2 cellular contexts compared by ENCODE assay signal in the genomic region with DNA sequence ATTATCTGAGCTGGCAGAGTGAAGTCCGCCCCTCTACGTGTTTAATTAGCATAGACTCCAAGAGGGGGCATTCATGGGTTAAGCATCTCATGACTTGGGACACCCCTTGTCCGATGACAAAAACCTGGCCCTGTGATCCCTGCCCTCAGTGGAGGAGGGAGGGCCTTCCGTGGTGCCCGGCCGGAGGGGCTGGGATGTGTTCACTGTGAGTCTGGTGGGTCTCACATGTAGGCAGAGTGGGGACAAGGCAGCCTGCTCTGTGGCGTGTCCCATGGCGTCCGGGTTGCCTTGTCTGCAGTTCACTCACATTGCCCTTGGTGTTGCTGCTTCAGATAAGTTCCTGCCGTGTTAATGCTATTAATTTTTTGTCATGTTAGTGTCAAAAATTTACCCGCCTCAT.
TF ChIP-seq lines count a peak whose summit lies in the region.

No MANE protein-coding gene starts in this region.

TF ChIP-seq in GM23338, 12 proteins besides CTCF, POLR2A, EP300 and RAD21 (continues in another document):
- TF ChIP-seq, protein P1, sequence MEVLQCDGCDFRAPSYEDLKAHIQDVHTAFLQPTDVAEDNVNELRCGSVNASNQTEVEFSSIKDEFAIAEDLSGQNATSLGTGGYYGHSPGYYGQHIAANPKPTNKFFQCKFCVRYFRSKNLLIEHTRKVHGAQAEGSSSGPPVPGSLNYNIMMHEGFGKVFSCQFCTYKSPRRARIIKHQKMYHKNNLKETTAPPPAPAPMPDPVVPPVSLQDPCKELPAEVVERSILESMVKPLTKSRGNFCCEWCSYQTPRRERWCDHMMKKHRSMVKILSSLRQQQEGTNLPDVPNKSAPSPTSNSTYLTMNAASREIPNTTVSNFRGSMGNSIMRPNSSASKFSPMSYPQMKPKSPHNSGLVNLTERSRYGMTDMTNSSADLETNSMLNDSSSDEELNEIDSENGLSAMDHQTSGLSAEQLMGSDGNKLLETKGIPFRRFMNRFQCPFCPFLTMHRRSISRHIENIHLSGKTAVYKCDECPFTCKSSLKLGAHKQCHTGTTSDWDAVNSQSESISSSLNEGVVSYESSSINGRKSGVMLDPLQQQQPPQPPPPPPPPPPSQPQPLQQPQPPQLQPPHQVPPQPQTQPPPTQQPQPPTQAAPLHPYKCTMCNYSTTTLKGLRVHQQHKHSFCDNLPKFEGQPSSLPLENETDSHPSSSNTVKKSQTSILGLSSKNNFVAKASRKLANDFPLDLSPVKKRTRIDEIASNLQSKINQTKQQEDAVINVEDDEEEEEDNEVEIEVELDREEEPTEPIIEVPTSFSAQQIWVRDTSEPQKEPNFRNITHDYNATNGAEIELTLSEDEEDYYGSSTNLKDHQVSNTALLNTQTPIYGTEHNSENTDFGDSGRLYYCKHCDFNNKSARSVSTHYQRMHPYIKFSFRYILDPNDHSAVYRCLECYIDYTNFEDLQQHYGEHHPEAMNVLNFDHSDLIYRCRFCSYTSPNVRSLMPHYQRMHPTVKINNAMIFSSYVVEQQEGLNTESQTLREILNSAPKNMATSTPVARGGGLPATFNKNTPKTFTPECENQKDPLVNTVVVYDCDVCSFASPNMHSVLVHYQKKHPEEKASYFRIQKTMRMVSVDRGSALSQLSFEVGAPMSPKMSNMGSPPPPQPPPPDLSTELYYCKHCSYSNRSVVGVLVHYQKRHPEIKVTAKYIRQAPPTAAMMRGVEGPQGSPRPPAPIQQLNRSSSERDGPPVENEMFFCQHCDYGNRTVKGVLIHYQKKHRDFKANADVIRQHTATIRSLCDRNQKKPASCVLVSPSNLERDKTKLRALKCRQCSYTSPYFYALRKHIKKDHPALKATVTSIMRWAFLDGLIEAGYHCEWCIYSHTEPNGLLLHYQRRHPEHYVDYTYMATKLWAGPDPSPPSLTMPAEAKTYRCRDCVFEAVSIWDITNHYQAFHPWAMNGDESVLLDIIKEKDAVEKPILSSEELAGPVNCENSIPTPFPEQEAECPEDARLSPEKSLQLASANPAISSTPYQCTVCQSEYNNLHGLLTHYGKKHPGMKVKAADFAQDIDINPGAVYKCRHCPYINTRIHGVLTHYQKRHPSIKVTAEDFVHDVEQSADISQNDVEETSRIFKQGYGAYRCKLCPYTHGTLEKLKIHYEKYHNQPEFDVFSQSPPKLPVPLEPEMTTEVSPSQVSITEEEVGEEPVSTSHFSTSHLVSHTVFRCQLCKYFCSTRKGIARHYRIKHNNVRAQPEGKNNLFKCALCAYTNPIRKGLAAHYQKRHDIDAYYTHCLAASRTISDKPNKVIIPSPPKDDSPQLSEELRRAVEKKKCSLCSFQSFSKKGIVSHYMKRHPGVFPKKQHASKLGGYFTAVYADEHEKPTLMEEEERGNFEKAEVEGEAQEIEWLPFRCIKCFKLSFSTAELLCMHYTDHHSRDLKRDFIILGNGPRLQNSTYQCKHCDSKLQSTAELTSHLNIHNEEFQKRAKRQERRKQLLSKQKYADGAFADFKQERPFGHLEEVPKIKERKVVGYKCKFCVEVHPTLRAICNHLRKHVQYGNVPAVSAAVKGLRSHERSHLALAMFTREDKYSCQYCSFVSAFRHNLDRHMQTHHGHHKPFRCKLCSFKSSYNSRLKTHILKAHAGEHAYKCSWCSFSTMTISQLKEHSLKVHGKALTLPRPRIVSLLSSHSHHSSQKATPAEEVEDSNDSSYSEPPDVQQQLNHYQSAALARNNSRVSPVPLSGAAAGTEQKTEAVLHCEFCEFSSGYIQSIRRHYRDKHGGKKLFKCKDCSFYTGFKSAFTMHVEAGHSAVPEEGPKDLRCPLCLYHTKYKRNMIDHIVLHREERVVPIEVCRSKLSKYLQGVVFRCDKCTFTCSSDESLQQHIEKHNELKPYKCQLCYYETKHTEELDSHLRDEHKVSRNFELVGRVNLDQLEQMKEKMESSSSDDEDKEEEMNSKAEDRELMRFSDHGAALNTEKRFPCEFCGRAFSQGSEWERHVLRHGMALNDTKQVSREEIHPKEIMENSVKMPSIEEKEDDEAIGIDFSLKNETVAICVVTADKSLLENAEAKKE (CRISPR knock-in tag; IDR thresholded peaks at IDR 0.05), result no peak
- TF ChIP-seq CREB1 (CRISPR knock-in tag; IDR thresholded peaks at IDR 0.05; ENCODE audit: low read depth) (no peak), ZNF331 (CRISPR knock-in tag; IDR thresholded peaks at IDR 0.05; ENCODE audit: low read depth) (no peak), JUNB (IDR thresholded peaks at IDR 0.05; ENCODE audit: unreplicated experiment) (no peak), EZH2 (IDR thresholded peaks at IDR 0.05; ENCODE audit: low read depth, unreplicated experiment) (no peak), STAT1 (IDR thresholded peaks at IDR 0.05; ENCODE audit: unreplicated experiment) (no peak), POLR2AphosphoS5 (IDR thresholded peaks at IDR 0.05; ENCODE audit: low read depth) (no peak), ZNF114 (CRISPR knock-in tag; IDR thresholded peaks at IDR 0.05) (no peak)
- TF ChIP-seq, protein P2, sequence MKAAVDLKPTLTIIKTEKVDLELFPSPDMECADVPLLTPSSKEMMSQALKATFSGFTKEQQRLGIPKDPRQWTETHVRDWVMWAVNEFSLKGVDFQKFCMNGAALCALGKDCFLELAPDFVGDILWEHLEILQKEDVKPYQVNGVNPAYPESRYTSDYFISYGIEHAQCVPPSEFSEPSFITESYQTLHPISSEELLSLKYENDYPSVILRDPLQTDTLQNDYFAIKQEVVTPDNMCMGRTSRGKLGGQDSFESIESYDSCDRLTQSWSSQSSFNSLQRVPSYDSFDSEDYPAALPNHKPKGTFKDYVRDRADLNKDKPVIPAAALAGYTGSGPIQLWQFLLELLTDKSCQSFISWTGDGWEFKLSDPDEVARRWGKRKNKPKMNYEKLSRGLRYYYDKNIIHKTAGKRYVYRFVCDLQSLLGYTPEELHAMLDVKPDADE (IDR thresholded peaks at IDR 0.05), result no peak
- TF ChIP-seq, protein P3, sequence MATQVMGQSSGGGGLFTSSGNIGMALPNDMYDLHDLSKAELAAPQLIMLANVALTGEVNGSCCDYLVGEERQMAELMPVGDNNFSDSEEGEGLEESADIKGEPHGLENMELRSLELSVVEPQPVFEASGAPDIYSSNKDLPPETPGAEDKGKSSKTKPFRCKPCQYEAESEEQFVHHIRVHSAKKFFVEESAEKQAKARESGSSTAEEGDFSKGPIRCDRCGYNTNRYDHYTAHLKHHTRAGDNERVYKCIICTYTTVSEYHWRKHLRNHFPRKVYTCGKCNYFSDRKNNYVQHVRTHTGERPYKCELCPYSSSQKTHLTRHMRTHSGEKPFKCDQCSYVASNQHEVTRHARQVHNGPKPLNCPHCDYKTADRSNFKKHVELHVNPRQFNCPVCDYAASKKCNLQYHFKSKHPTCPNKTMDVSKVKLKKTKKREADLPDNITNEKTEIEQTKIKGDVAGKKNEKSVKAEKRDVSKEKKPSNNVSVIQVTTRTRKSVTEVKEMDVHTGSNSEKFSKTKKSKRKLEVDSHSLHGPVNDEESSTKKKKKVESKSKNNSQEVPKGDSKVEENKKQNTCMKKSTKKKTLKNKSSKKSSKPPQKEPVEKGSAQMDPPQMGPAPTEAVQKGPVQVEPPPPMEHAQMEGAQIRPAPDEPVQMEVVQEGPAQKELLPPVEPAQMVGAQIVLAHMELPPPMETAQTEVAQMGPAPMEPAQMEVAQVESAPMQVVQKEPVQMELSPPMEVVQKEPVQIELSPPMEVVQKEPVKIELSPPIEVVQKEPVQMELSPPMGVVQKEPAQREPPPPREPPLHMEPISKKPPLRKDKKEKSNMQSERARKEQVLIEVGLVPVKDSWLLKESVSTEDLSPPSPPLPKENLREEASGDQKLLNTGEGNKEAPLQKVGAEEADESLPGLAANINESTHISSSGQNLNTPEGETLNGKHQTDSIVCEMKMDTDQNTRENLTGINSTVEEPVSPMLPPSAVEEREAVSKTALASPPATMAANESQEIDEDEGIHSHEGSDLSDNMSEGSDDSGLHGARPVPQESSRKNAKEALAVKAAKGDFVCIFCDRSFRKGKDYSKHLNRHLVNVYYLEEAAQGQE (IDR thresholded peaks at IDR 0.05; ENCODE audit: unreplicated experiment), result no peak

TF ChIP-seq in K562, 482 proteins besides CTCF, POLR2A, EP300 and RAD21 (continued from another document):
- TF ChIP-seq, protein P4, sequence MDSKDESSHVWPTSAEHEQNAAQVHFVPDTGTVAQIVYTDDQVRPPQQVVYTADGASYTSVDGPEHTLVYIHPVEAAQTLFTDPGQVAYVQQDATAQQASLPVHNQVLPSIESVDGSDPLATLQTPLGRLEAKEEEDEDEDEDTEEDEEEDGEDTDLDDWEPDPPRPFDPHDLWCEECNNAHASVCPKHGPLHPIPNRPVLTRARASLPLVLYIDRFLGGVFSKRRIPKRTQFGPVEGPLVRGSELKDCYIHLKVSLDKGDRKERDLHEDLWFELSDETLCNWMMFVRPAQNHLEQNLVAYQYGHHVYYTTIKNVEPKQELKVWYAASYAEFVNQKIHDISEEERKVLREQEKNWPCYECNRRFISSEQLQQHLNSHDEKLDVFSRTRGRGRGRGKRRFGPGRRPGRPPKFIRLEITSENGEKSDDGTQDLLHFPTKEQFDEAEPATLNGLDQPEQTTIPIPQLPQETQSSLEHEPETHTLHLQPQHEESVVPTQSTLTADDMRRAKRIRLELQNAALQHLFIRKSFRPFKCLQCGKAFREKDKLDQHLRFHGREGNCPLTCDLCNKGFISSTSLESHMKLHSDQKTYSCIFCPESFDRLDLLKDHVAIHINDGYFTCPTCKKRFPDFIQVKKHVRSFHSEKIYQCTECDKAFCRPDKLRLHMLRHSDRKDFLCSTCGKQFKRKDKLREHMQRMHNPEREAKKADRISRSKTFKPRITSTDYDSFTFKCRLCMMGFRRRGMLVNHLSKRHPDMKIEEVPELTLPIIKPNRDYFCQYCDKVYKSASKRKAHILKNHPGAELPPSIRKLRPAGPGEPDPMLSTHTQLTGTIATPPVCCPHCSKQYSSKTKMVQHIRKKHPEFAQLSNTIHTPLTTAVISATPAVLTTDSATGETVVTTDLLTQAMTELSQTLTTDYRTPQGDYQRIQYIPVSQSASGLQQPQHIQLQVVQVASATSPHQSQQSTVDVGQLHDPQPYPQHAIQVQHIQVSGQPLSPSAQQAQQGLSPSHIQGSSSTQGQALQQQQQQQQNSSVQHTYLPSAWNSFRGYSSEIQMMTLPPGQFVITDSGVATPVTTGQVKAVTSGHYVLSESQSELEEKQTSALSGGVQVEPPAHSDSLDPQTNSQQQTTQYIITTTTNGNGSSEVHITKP (IDR thresholded peaks at IDR 0.05; ENCODE audit: partially characterized antibody), result no peak
- TF ChIP-seq, protein P5, sequence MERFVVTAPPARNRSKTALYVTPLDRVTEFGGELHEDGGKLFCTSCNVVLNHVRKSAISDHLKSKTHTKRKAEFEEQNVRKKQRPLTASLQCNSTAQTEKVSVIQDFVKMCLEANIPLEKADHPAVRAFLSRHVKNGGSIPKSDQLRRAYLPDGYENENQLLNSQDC (CRISPR knock-in tag; IDR thresholded peaks at IDR 0.05), result no peak
- 0 out of 2 replicates have a peak, but pooled peaks have one; percentile 8 for TF ChIP-seq EZH2 (IDR thresholded peaks at IDR 0.05; ENCODE audit: borderline replicate concordance, low read depth, low read length)
- 0 out of 2 replicates have a peak, but pooled peaks have one; percentile 4 for TF ChIP-seq CHCHD3 (CRISPR knock-in tag; IDR thresholded peaks at IDR 0.05)
- TF ChIP-seq SRSF3 (IDR thresholded peaks at IDR 0.05; ENCODE audit: insufficient read depth, low read length), result no peak
- no peak for TF ChIP-seq ZNF217 (CRISPR knock-in tag; IDR thresholded peaks at IDR 0.05)
- TF ChIP-seq HNRNPLL (IDR thresholded peaks at IDR 0.05; ENCODE audit: low read depth, low read length, poor library complexity, severe bottlenecking), result peak; percentile 33
- 0 out of 2 replicates have a peak, but pooled peaks have one; percentile 15 for TF ChIP-seq HDAC6 (IDR thresholded peaks at IDR 0.05; ENCODE audit: low read depth, low read length)
- TF ChIP-seq SETDB1 (IDR thresholded peaks at IDR 0.05; ENCODE audit: low read length), result peak; percentile 81
- TF ChIP-seq, protein P6, sequence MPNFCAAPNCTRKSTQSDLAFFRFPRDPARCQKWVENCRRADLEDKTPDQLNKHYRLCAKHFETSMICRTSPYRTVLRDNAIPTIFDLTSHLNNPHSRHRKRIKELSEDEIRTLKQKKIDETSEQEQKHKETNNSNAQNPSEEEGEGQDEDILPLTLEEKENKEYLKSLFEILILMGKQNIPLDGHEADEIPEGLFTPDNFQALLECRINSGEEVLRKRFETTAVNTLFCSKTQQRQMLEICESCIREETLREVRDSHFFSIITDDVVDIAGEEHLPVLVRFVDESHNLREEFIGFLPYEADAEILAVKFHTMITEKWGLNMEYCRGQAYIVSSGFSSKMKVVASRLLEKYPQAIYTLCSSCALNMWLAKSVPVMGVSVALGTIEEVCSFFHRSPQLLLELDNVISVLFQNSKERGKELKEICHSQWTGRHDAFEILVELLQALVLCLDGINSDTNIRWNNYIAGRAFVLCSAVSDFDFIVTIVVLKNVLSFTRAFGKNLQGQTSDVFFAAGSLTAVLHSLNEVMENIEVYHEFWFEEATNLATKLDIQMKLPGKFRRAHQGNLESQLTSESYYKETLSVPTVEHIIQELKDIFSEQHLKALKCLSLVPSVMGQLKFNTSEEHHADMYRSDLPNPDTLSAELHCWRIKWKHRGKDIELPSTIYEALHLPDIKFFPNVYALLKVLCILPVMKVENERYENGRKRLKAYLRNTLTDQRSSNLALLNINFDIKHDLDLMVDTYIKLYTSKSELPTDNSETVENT (CRISPR knock-in tag; IDR thresholded peaks at IDR 0.05), result peak; percentile 25; the same call in 1 of the 2 replicates
- TF ChIP-seq ZNF197 (CRISPR knock-in tag; IDR thresholded peaks at IDR 0.05; ENCODE audit: low read depth), result no peak
- TF ChIP-seq ZNF583 (CRISPR knock-in tag; IDR thresholded peaks at IDR 0.05), result no peak
- no peak for TF ChIP-seq KAT2B (IDR thresholded peaks at IDR 0.05; ENCODE audit: low read depth, low read length)
